20 cellular contexts compared by ENCODE assay signal in genomic region chr3:181862502-181862901, GRCh38.
DNase-seq lines count a peak whose midpoint lies in the region; ATAC-seq, FAIRE-seq and TF ChIP-seq lines count a peak whose summit lies in the region.
"Had no signal": no experiment of that assay in that cellular context is flagged by ENCODE, and none has a peak within 500 bp of the region (broad histone marks: within the 10 kb centered on the region; RNA-seq: fewer than 3 reads in every experiment).

No MANE protein-coding gene starts in this region.

- H3K23ac ChIP-seq in H1 (ENCODE audit: insufficient read length) (no peak overlapping the region), neuronal stem cell (ENCODE audit: low read depth, low read length, poor library complexity) (no peak overlapping the region)

- no peaks in the 10 kb centered on the region for H3K27me3 ChIP-seq in H1 (replicated peaks in 1 of 4; ENCODE audit: control insufficient read depth in 3 of 4, extremely low read depth in 1 of 4, insufficient read depth in 3 of 4, low read length in 3 of 4)
- no peaks in the 10 kb centered on the region for H3K27me3 ChIP-seq in neuronal stem cell (ENCODE audit: control insufficient read depth in 3 of 3, insufficient read depth in 3 of 3, low read depth in 1 of 3, low read length in 3 of 3)
- H3K27me3 ChIP-seq: BLaER1 had no signal

- no peak for TF ChIP-seq CTCF in H1 (IDR thresholded peaks at IDR 0.05; ENCODE audit: control extremely low read depth in 1 of 3, insufficient read depth in 1 of 3, low read depth in 1 of 3, low read length in 3 of 3)

- H2AFZ ChIP-seq in H1 (ENCODE audit: low read length) (no peak overlapping the region), neuronal stem cell (ENCODE audit: low read length) (peak overlapping the region; percentile 48)

- H4K8ac ChIP-seq in H1 (ENCODE audit: extremely low read depth, insufficient read depth, low read length) (no peak overlapping the region), neuronal stem cell (ENCODE audit: low read depth, low read length) (no peak overlapping the region)

- no peak for TF ChIP-seq POLR2A in H1 (IDR thresholded peaks at IDR 0.05; ENCODE audit: control extremely low read depth in 1 of 2, low read depth in 2 of 2, low read length in 2 of 2)

- peak overlapping the region; percentile 81; the same call in 1 of the 2 replicates for H2BK15ac ChIP-seq in H1 (ENCODE audit: low read length)
- H2BK15ac ChIP-seq in neuronal stem cell (ENCODE audit: low read length): no peak overlapping the region

- H3K14ac ChIP-seq in H1 (ENCODE audit: insufficient read length): no peak overlapping the region
- H3K14ac ChIP-seq in neuronal stem cell (ENCODE audit: low read length): no peak overlapping the region

- no peaks in the 10 kb centered on the region for H4K20me1 ChIP-seq in H1 (replicated peaks in 1 of 2; ENCODE audit: control insufficient read depth in 1 of 2, insufficient read depth in 2 of 2, low read length in 2 of 2)
- H4K20me1 ChIP-seq: BLaER1 had no signal

- ATAC-seq in activated naive CD4-positive, alpha-beta T cell treated with anti-CD3 and anti-CD28 coated beads, Interleukin-2, amount 50 U/mL, for 72 hours: no peak
- ATAC-seq: CD8-positive, alpha-beta T cell had no signal

- peak overlapping the region; percentile 65; the same call in 1 of the 2 replicates for H3K18ac ChIP-seq in H1 (ENCODE audit: extremely low read depth, low read length)
- no peak overlapping the region for H3K18ac ChIP-seq in neuronal stem cell (ENCODE audit: low read length)

- no peak for FAIRE-seq in H1 (lab: Jason Lieb, UNC)
- FAIRE-seq: A204.1, G401.6, GM12892 had no signal

- H3K79me1 ChIP-seq in H1 (ENCODE audit: low read depth, low read length): no peaks in the 10 kb centered on the region
- no peaks in the 10 kb centered on the region for H3K79me1 ChIP-seq in neuronal stem cell (ENCODE audit: low read depth, low read length)

- H3K36me3 ChIP-seq in H1 (ENCODE audit: control insufficient read depth in 2 of 4, insufficient read depth in 4 of 4, low read length in 3 of 4): no peaks in the 10 kb centered on the region
- no peaks in the 10 kb centered on the region for H3K36me3 ChIP-seq in neuronal stem cell (replicated peaks in 1 of 2; ENCODE audit: control insufficient read depth in 2 of 2, insufficient read depth in 2 of 2, low read length in 2 of 2)
- H3K36me3 ChIP-seq: BLaER1, HAP-1 had no signal

- WGBS in H1 (ENCODE audit: extremely low coverage in 1 of 2, insufficient coverage in 1 of 2, insufficient read length in 1 of 2, insufficient replicate concordance in 2 of 2, low coverage in 1 of 2, low lambda C conversion rate in 2 of 2, missing lambda C conversion rate in 1 of 2), 2 experiments: 53% methylated on average over 3 of the region's 3 CpGs; no CpG with 5 or more reads in 1 of the 2 experiments
- no CpG with 5 or more reads among the region's 3 CpGs for WGBS in neuronal stem cell (ENCODE audit: extremely low coverage in 2 of 2, insufficient read length in 2 of 2, insufficient replicate concordance in 1 of 2), 2 donors

- H3K9ac ChIP-seq in H1 (replicated peaks in 1 of 4; ENCODE audit: extremely low read depth in 1 of 4, low read depth in 3 of 4, low read length in 3 of 4) (no peak overlapping the region), neuronal stem cell (ENCODE audit: low read depth, low read length, poor library complexity) (no peak overlapping the region)
- H3K9ac ChIP-seq: BLaER1 had no signal

- H3K4me2 ChIP-seq in H1 (ENCODE audit: insufficient read depth in 1 of 2, low read depth in 2 of 2, low read length in 2 of 2): no peak overlapping the region
- H3K4me2 ChIP-seq in neuronal stem cell (ENCODE audit: insufficient read depth, low read length, poor library complexity, severe bottlenecking): no peak overlapping the region
- H3K4me2 ChIP-seq: BLaER1 had no signal

- H4K5ac ChIP-seq in H1 (ENCODE audit: insufficient read length, low read depth, low read length): no peak overlapping the region

- H2AK5ac ChIP-seq in H1 (ENCODE audit: low read depth, low read length) (no peak overlapping the region), neuronal stem cell (ENCODE audit: low read depth, low read length) (no peak overlapping the region)

- peak overlapping the region; percentile 26 for H4K91ac ChIP-seq in H1 (replicated peaks; ENCODE audit: insufficient read length, low read length)
- H4K91ac ChIP-seq in neuronal stem cell (ENCODE audit: low read depth, low read length, poor library complexity): no peak overlapping the region

- no peaks in the 10 kb centered on the region for H3K23me2 ChIP-seq in H1 (ENCODE audit: low read depth, low read length)

- H3K9me3 ChIP-seq in H1 (ENCODE audit: insufficient read depth in 2 of 2, low read depth in 1 of 2, low read length in 1 of 2) (no peaks in the 10 kb centered on the region), neuronal stem cell (replicated peaks in 1 of 2; ENCODE audit: control insufficient read depth in 2 of 2, insufficient read depth in 1 of 2, low read depth in 1 of 2, low read length in 2 of 2) (no peaks in the 10 kb centered on the region)
- H3K9me3 ChIP-seq: BLaER1, Caco-2, HAP-1 had no signal

- H2BK120ac ChIP-seq in H1 (replicated peaks; ENCODE audit: low read depth, low read length): peak overlapping the region; percentile 87
- H2BK120ac ChIP-seq in neuronal stem cell (ENCODE audit: low read depth, low read length): no peak overlapping the region

- H3K4ac ChIP-seq in H1 (replicated peaks; ENCODE audit: insufficient read length, low read depth, low read length) (peak overlapping the region; percentile 71), neuronal stem cell (ENCODE audit: low read length) (no peak overlapping the region)

- H3K4me1 ChIP-seq in H1 (replicated peaks in 1 of 4; ENCODE audit: control insufficient read depth in 3 of 4, insufficient read depth in 4 of 4, low read length in 3 of 4): peaks cover 0 to 18% (median 9%) of the 10 kb centered on the region in 4 experiments; a peak in 5 of 7 replicates
- peaks cover 2 to 6% of the 10 kb centered on the region in 2 donors for H3K4me1 ChIP-seq in neuronal stem cell (ENCODE audit: control insufficient read depth in 2 of 2, insufficient read depth in 1 of 2, low read depth in 1 of 2, low read length in 2 of 2)
- H3K4me1 ChIP-seq: BLaER1 had no signal

- H3K9me3 Mint-ChIP-seq in activated naive CD4-positive, alpha-beta T cell treated with anti-CD3 and anti-CD28 coated beads, Interleukin-2, amount 50 U/mL, for 72 hours: peaks cover 0 to 9% of the 10 kb centered on the region in 2 donors
- H3K9me3 Mint-ChIP-seq: CD8-positive, alpha-beta T cell had no signal

- no peaks in the 10 kb centered on the region for H3K79me2 ChIP-seq in H1 (ENCODE audit: control insufficient read depth in 1 of 2, insufficient read depth in 2 of 2, low read length in 2 of 2)

- POLR2A ChIA-PET in H1 (lab: Charles Lee; ENCODE audit: partially characterized antibody): interaction anchor here (0.9 kb wide), 1 partner anchor 151 kb away, joined by 3 read pairs; no protein-coding TSS in a partner anchor

- no peak for TF ChIP-seq EP300 in H1 (IDR thresholded peaks at IDR 0.05; ENCODE audit: borderline replicate concordance in 1 of 2, low read depth in 2 of 2, low read length in 2 of 2)

- DNase-seq in NCI-H146 (lab: John Stamatoyannopoulos, UW) (peak; percentile 43), NCI-H146 treated with DMSO at 0.1 percent for 48 hours (lab: John Stamatoyannopoulos, UW; ENCODE audit: unreplicated experiment) (no peak), H1 (ENCODE audit: low read depth in 1 of 2, low spot score in 2 of 2) (no peak), neuronal stem cell (ENCODE audit: low spot score) (no peak)
- DNase-seq in activated naive CD4-positive, alpha-beta T cell treated with anti-CD3 and anti-CD28 coated beads, Interleukin-2, amount 50 U/mL, for 72 hours (ENCODE audit: low spot score in 2 of 2): no peak
- DNase-seq in activated effector memory CD4-positive, alpha-beta T cell treated with Interleukin-2 at 50 U/mL for 16 hours: no peak
- DNase-seq: Caco-2; CD4-positive, CD25-positive, alpha-beta regulatory T cell; CD8-positive, alpha-beta T cell; DMS153; DND-41; HFFc6 had no signal

- H3K27ac Mint-ChIP-seq in activated naive CD4-positive, alpha-beta T cell treated with anti-CD3 and anti-CD28 coated beads, Interleukin-2, amount 50 U/mL, for 72 hours: no peak overlapping the region
- H3K27ac Mint-ChIP-seq: B cell; CD4-positive, CD25-positive, alpha-beta regulatory T cell; CD8-positive, alpha-beta T cell; HFFc6 had no signal

- CTCF ChIA-PET in H1 (lab: Charles Lee; ENCODE audit: partially characterized antibody): interaction anchor here (0.6 to 1.2 kb wide), 3 partner anchors 9 to 125 kb away, joined by 3 to 4 read pairs (median 3); no protein-coding TSS in a partner anchor

- H3K4me3 ChIP-seq in H1 (ENCODE audit: extremely low read depth in 1 of 4, insufficient read depth in 2 of 4, low read depth in 3 of 4, low read length in 4 of 4) (no peak overlapping the region), neuronal stem cell (ENCODE audit: low read length in 2 of 2) (no peak overlapping the region)
- H3K4me3 ChIP-seq: BLaER1, HAP-1 had no signal

- peak; percentile 25 to 30; a peak in 2 of 4 replicates for TF ChIP-seq RAD21 in H1 (IDR thresholded peaks at IDR 0.05 in 1 of 2, conservative IDR thresholded peaks at IDR 0.05 in 1 of 2; ENCODE audit: low read depth in 2 of 2, low read length in 2 of 2)

- H3K36me3 Mint-ChIP-seq in activated naive CD4-positive, alpha-beta T cell treated with anti-CD3 and anti-CD28 coated beads, Interleukin-2, amount 50 U/mL, for 72 hours: no peaks in the 10 kb centered on the region
- H3K36me3 Mint-ChIP-seq: CD4-positive, CD25-positive, alpha-beta regulatory T cell; CD8-positive, alpha-beta T cell had no signal

- H2BK12ac ChIP-seq in H1 (ENCODE audit: low read depth, low read length) (peak overlapping the region; percentile 86; the same call in 1 of the 2 replicates), neuronal stem cell (ENCODE audit: low read length) (no peak overlapping the region)

- H3K27ac ChIP-seq in H1 (ENCODE audit: low read depth, low read length) (no peak overlapping the region), neuronal stem cell (replicated peaks; ENCODE audit: low read length) (no peak overlapping the region)
- H3K27ac ChIP-seq: 22Rv1, BLaER1, C4-2B had no signal

- H2BK5ac ChIP-seq in H1 (ENCODE audit: low read depth, low read length): peak overlapping the region; percentile 11; the same call in 1 of the 2 replicates
- H2BK5ac ChIP-seq in neuronal stem cell (ENCODE audit: low read length): no peak overlapping the region

- peak overlapping the region; percentile 95; the same call in 1 of the 2 replicates for H2BK20ac ChIP-seq in H1 (ENCODE audit: low read length)

- H3K56ac ChIP-seq in H1 (replicated peaks; ENCODE audit: insufficient read length, low read depth, low read length): no peak overlapping the region

TF ChIP-seq in H1, 55 proteins besides CTCF, POLR2A, EP300 and RAD21 (continues in another document):
- no peak for TF ChIP-seq ASH2L (IDR thresholded peaks at IDR 0.05; ENCODE audit: low read length)
- TF ChIP-seq FOSL1 (IDR thresholded peaks at IDR 0.05; ENCODE audit: insufficient read depth, low read depth, low read length): no peak
